1 cellular context compared by ENCODE assay signal in the genomic region with DNA sequence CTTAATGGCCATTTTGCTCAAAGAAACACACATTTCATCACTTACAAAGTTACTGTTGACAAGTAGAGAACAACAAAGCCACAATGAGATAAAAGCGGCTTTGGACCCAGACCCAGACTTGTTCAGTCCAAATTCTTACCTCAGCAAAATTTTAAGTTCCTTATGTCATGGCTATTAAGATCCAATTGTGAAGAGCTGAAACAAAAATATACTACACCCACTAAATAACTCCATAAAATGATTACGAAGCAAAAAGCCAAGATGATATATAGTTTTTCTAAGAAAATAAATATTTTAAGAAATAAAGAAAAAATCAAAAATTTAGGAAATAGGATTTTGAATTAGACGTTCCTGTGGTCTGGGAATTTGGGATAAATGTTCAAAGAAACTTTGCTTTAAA.
TF ChIP-seq lines count a peak whose summit lies in the region.

No MANE protein-coding gene starts in this region.

TF ChIP-seq in HepG2, 621 proteins besides CTCF, POLR2A, EP300 and RAD21 (continued from another document):
- TF ChIP-seq SYNCRIP (IDR thresholded peaks at IDR 0.05; ENCODE audit: insufficient read depth, low read depth, low read length) (no peak), KDM4B (CRISPR knock-in tag; IDR thresholded peaks at IDR 0.05) (no peak), ZNF207 (IDR thresholded peaks at IDR 0.05; ENCODE audit: borderline replicate concordance) (no peak), ZFAT (CRISPR knock-in tag; conservative IDR thresholded peaks at IDR 0.05) (no peak), MAFK (conservative IDR thresholded peaks at IDR 0.05 in 1 of 2, IDR thresholded peaks at IDR 0.05 in 1 of 2; ENCODE audit: low read length in 2 of 2) (peak; percentile 54 to 56; a peak in 3 of 4 replicates), ZBTB20 (CRISPR knock-in tag; IDR thresholded peaks at IDR 0.05; ENCODE audit: borderline replicate concordance, low read depth) (no peak), ZFP37 (CRISPR knock-in tag; IDR thresholded peaks at IDR 0.05; ENCODE audit: borderline replicate concordance) (no peak), REPIN1 (CRISPR knock-in tag; IDR thresholded peaks at IDR 0.05; ENCODE audit: borderline replicate concordance, low read depth) (no peak)
- TF ChIP-seq, protein P1, sequence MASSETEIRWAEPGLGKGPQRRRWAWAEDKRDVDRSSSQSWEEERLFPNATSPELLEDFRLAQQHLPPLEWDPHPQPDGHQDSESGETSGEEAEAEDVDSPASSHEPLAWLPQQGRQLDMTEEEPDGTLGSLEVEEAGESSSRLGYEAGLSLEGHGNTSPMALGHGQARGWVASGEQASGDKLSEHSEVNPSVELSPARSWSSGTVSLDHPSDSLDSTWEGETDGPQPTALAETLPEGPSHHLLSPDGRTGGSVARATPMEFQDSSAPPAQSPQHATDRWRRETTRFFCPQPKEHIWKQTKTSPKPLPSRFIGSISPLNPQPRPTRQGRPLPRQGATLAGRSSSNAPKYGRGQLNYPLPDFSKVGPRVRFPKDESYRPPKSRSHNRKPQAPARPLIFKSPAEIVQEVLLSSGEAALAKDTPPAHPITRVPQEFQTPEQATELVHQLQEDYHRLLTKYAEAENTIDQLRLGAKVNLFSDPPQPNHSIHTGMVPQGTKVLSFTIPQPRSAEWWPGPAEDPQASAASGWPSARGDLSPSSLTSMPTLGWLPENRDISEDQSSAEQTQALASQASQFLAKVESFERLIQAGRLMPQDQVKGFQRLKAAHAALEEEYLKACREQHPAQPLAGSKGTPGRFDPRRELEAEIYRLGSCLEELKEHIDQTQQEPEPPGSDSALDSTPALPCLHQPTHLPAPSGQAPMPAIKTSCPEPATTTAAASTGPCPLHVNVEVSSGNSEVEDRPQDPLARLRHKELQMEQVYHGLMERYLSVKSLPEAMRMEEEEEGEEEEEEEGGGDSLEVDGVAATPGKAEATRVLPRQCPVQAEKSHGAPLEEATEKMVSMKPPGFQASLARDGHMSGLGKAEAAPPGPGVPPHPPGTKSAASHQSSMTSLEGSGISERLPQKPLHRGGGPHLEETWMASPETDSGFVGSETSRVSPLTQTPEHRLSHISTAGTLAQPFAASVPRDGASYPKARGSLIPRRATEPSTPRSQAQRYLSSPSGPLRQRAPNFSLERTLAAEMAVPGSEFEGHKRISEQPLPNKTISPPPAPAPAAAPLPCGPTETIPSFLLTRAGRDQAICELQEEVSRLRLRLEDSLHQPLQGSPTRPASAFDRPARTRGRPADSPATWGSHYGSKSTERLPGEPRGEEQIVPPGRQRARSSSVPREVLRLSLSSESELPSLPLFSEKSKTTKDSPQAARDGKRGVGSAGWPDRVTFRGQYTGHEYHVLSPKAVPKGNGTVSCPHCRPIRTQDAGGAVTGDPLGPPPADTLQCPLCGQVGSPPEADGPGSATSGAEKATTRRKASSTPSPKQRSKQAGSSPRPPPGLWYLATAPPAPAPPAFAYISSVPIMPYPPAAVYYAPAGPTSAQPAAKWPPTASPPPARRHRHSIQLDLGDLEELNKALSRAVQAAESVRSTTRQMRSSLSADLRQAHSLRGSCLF (CRISPR knock-in tag; IDR thresholded peaks at IDR 0.05; ENCODE audit: borderline replicate concordance) = no peak
- TF ChIP-seq, protein P2, sequence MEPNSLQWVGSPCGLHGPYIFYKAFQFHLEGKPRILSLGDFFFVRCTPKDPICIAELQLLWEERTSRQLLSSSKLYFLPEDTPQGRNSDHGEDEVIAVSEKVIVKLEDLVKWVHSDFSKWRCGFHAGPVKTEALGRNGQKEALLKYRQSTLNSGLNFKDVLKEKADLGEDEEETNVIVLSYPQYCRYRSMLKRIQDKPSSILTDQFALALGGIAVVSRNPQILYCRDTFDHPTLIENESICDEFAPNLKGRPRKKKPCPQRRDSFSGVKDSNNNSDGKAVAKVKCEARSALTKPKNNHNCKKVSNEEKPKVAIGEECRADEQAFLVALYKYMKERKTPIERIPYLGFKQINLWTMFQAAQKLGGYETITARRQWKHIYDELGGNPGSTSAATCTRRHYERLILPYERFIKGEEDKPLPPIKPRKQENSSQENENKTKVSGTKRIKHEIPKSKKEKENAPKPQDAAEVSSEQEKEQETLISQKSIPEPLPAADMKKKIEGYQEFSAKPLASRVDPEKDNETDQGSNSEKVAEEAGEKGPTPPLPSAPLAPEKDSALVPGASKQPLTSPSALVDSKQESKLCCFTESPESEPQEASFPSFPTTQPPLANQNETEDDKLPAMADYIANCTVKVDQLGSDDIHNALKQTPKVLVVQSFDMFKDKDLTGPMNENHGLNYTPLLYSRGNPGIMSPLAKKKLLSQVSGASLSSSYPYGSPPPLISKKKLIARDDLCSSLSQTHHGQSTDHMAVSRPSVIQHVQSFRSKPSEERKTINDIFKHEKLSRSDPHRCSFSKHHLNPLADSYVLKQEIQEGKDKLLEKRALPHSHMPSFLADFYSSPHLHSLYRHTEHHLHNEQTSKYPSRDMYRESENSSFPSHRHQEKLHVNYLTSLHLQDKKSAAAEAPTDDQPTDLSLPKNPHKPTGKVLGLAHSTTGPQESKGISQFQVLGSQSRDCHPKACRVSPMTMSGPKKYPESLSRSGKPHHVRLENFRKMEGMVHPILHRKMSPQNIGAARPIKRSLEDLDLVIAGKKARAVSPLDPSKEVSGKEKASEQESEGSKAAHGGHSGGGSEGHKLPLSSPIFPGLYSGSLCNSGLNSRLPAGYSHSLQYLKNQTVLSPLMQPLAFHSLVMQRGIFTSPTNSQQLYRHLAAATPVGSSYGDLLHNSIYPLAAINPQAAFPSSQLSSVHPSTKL (CRISPR knock-in tag; IDR thresholded peaks at IDR 0.05) = no peak
